16 cellular contexts compared by ENCODE assay signal in genomic region chr15:81418427-81418826, GRCh38. TPM values are rescaled to one million over a fixed set of nuclear protein-coding genes. Genes with fewer than 3 reads are reported as not detected.
A peak's percentile ranks its signal among the peaks of the same experiment; 100 is the strongest.
DNase-seq lines count a peak whose midpoint lies in the region; ATAC-seq, FAIRE-seq and TF ChIP-seq lines count a peak whose summit lies in the region.
"Had no signal": no experiment of that assay in that cellular context is flagged by ENCODE, and none has a peak within 500 bp of the region (broad histone marks: within the 10 kb centered on the region; RNA-seq: fewer than 3 reads in every experiment).

No MANE protein-coding gene starts in this region.

- H3K9me3 Mint-ChIP-seq in progenitor cell of endocrine pancreas (ENCODE audit: low read depth): no peaks in the 10 kb centered on the region
- H3K9me3 Mint-ChIP-seq: CD8-positive, alpha-beta T cell had no signal

- H3K36me3 ChIP-seq in HEK293 (ENCODE audit: control insufficient read depth in 2 of 2, insufficient read depth in 1 of 2, low read length in 2 of 2) (no peaks in the 10 kb centered on the region), WERI-Rb-1 (no peaks in the 10 kb centered on the region), kidney (ENCODE audit: control insufficient read depth in 1 of 2, insufficient read depth in 2 of 2, low read length in 2 of 2) (no peaks in the 10 kb centered on the region)

- H3K27me3 Mint-ChIP-seq in progenitor cell of endocrine pancreas: no peaks in the 10 kb centered on the region

- POLR2A ChIA-PET in HEK293 (lab: Yijun Ruan, JAX): no interaction called here

- H3K9ac ChIP-seq in kidney (ENCODE audit: low read length in 2 of 2): no peak overlapping the region

- H3K27me3 ChIP-seq in WERI-Rb-1 (ENCODE audit: insufficient read depth, low read depth, severe bottlenecking): no peaks in the 10 kb centered on the region

- H3K4me1 ChIP-seq in HEK293 (ENCODE audit: control insufficient read depth, insufficient read depth, low read length): peaks cover 9% of the 10 kb centered on the region; the same call in 1 of the 2 replicates
- no peaks in the 10 kb centered on the region for H3K4me1 ChIP-seq in kidney (ENCODE audit: control insufficient read depth in 1 of 2, insufficient read depth in 1 of 2, low read depth in 1 of 2, low read length in 2 of 2)

- H3K9me3 ChIP-seq in HEK293 (ENCODE audit: control insufficient read depth, insufficient read depth, low read depth, low read length): no peaks in the 10 kb centered on the region
- no peaks in the 10 kb centered on the region for H3K9me3 ChIP-seq in WERI-Rb-1 (ENCODE audit: severe bottlenecking)
- no peaks in the 10 kb centered on the region for H3K9me3 ChIP-seq in kidney (ENCODE audit: control insufficient read depth in 1 of 2, low read length in 2 of 2)

- no peaks in the 10 kb centered on the region for H3K36me3 Mint-ChIP-seq in progenitor cell of endocrine pancreas (ENCODE audit: insufficient read depth)
- H3K36me3 Mint-ChIP-seq: CD14-positive monocyte; CD8-positive, alpha-beta T cell had no signal

- ATAC-seq in GM19467 (IDR thresholded peaks at IDR 0.05; ENCODE audit: unreplicated experiment): no peak
- ATAC-seq: CD8-positive, alpha-beta T cell had no signal

- no peak overlapping the region for H3K4me3 ChIP-seq in HEK293 (ENCODE audit: low read depth, low read length)
- peak overlapping the region; percentile 3; the same call in 1 of the 2 replicates for H3K4me3 ChIP-seq in WERI-Rb-1 (ENCODE audit: low read depth, low read length)
- H3K4me3 ChIP-seq in kidney (ENCODE audit: low read length in 2 of 2): no peak overlapping the region

- FAIRE-seq in kidney (lab: Jason Lieb, UNC): no peak
- FAIRE-seq: GM19239 had no signal

- H3K4me3 Mint-ChIP-seq in progenitor cell of endocrine pancreas (ENCODE audit: low read depth): no peak overlapping the region
- H3K4me3 Mint-ChIP-seq: CD14-positive monocyte; CD8-positive, alpha-beta T cell had no signal

- intact Hi-C loops in kidney (cut with DNase I): no loop called here

- H3K27ac ChIP-seq in HEK293 (ENCODE audit: extremely low read depth, low read depth, low read length) (peak overlapping the region; percentile 6; the same call in 1 of the 2 replicates), WERI-Rb-1 (peak overlapping the region; percentile 72), kidney (ENCODE audit: low read depth in 2 of 2, low read length in 2 of 2) (no peak overlapping the region)

- no peak for TF ChIP-seq CTCF in HEK293 (tag by site-specific recombination; IDR thresholded peaks at IDR 0.05)
- no peak for TF ChIP-seq CTCF in WERI-Rb-1 (IDR thresholded peaks at IDR 0.05; ENCODE audit: low read depth, low read length)
- no peak for TF ChIP-seq CTCF in progenitor cell of endocrine pancreas (IDR thresholded peaks at IDR 0.05; ENCODE audit: unreplicated experiment)
- TF ChIP-seq CTCF in kidney (IDR thresholded peaks at IDR 0.05; ENCODE audit: borderline replicate concordance, extremely low read depth, insufficient read depth): no peak

- H3K27ac Mint-ChIP-seq in progenitor cell of endocrine pancreas: no peak overlapping the region
- H3K27ac Mint-ChIP-seq: CD14-positive monocyte; CD8-positive, alpha-beta T cell had no signal

- CTCF ChIA-PET in HEK293 (lab: Yijun Ruan, JAX): no interaction called here

- DNase-seq in WERI-Rb-1 (no peak), left kidney (ENCODE audit: low read depth, low spot score) (peak; percentile 51), retina (peak; percentile 14), progenitor cell of endocrine pancreas (ENCODE audit: low spot score, unreplicated experiment) (no peak), kidney (no peak)
- DNase-seq: CD8-positive, alpha-beta T cell; COR-L47; GF-D8; H7 had no signal

- H3K4me1 Mint-ChIP-seq in progenitor cell of endocrine pancreas (ENCODE audit: low read depth): peaks cover 3% of the 10 kb centered on the region

TF ChIP-seq in HEK293, 187 proteins besides CTCF, POLR2A, EP300 and RAD21:
- TF ChIP-seq GLIS2 (tag by site-specific recombination; IDR thresholded peaks at IDR 0.05) (no peak), ZSCAN23 (tag by site-specific recombination; IDR thresholded peaks at IDR 0.05) (no peak), GLIS1 (tag by site-specific recombination; IDR thresholded peaks at IDR 0.05) (no peak), FEZF1 (tag by site-specific recombination; IDR thresholded peaks at IDR 0.05) (no peak), REST (tag by site-specific recombination; IDR thresholded peaks at IDR 0.05) (no peak), BCL11B (tag by site-specific recombination; IDR thresholded peaks at IDR 0.05; ENCODE audit: low read depth) (no peak)

RNA-seq across cellular contexts. Expression of gene TMC3, which starts 44.4 kb away (rescaled TPM):
- total RNA-seq in progenitor cell of endocrine pancreas: 0.07 and 0.10 TPM in 2 replicates
- not detected for total RNA-seq in kidney
- polyA plus RNA-seq in kidney (ENCODE audit: insufficient read depth, low read depth, low replicate concordance): not detected
- total RNA-seq: A673; CD8-positive, alpha-beta T cell; H7; HT1080 had no signal
- polyA plus RNA-seq: BJ, CD14-positive monocyte had no signal

Comparison
In these comparisons a context has a peak if more than half of its experiments do, and no peak if none do; other contexts are left out.
1. H3K27ac ChIP-seq: peak in HEK293 (single experiment) and WERI-Rb-1 (single experiment); none in kidney (0 of 2).
2. DNase-seq: peak in left kidney (single experiment) and retina (single experiment); none in WERI-Rb-1 (single experiment), progenitor cell of endocrine pancreas (single experiment) and kidney (single experiment).